Comparison of ENCODE assay signal across 8 cellular contexts in genomic region chr17:9644910-9645751, GRCh38. TPM values are rescaled to one million over a fixed set of nuclear protein-coding genes. Genes with fewer than 3 reads are reported as not detected.
DNase-seq lines count a peak whose midpoint lies in the region; ATAC-seq, FAIRE-seq and TF ChIP-seq lines count a peak whose summit lies in the region.

Gene USP43 (plus strand): TSS chr17:9645517. CDS start chr17:9645633, 116 bp downstream.

- no peaks in the 10 kb centered on the region for H3K36me3 Mint-ChIP-seq in activated T-cell treated with anti-CD3 and anti-CD28 coated beads, Interleukin-2, amount 50 U/mL, for 72 hours (ENCODE audit: insufficient read depth in 2 of 2)

- no peaks in the 10 kb centered on the region for H3K36me3 ChIP-seq in cardiac muscle cell
- H3K36me3 ChIP-seq in psoas muscle (ENCODE audit: insufficient read depth in 1 of 2, low read depth in 1 of 2): no peaks in the 10 kb centered on the region

- H3K4me1 Mint-ChIP-seq in activated T-cell treated with anti-CD3 and anti-CD28 coated beads, Interleukin-2, amount 50 U/mL, for 72 hours (ENCODE audit: low read depth): peaks cover 21% of the 10 kb centered on the region

- TF ChIP-seq CTCF in cardiac muscle cell (IDR thresholded peaks at IDR 0.05; ENCODE audit: low read depth, low read length) (no peak), psoas muscle (IDR thresholded peaks at IDR 0.05) (no peak), D721Med (IDR thresholded peaks at IDR 0.05; ENCODE audit: insufficient read depth, missing control alignments) (no peak)

- H3K27me3 Mint-ChIP-seq in activated T-cell treated with anti-CD3 and anti-CD28 coated beads, Interleukin-2, amount 50 U/mL, for 72 hours (ENCODE audit: low read depth): peaks cover 67% of the 10 kb centered on the region

- intact Hi-C loops in psoas muscle (cut with DNase I): no loop called here

- H3K4me1 ChIP-seq in cardiac muscle cell (ENCODE audit: low read depth) (no peaks in the 10 kb centered on the region), psoas muscle (peaks cover 3% of the 10 kb centered on the region)

- H3K27ac ChIP-seq in cardiac muscle cell (no peak within 1 kb of the TSS), psoas muscle (no peak within 1 kb of the TSS)

- H3K27ac Mint-ChIP-seq in activated T-cell treated with anti-CD3 and anti-CD28 coated beads, Interleukin-2, amount 50 U/mL, for 72 hours: peak within 1 kb of the TSS; percentile 1

- H3K4me3 ChIP-seq in cardiac muscle cell: peak within 1 kb of the TSS; percentile 66
- H3K4me3 ChIP-seq in psoas muscle: peak within 1 kb of the TSS; percentile 61

- DNase-seq in SKM-1 treated with dmso at 0.1 percent for 144 hours (lab: John Stamatoyannopoulos, UW; ENCODE audit: unreplicated experiment): peak; percentile 9
- DNase-seq in SKM-1 (lab: John Stamatoyannopoulos, UW; ENCODE audit: unreplicated experiment): no peak
- DNase-seq in NCI-H1105 (lab: John Stamatoyannopoulos, UW): peak; percentile 75
- peak; percentile 30 to 39 for DNase-seq in activated T-cell treated with anti-CD3 and anti-CD28 coated beads, Interleukin-2, amount 50 U/mL, for 72 hours
- peak; percentile 23 to 59 for DNase-seq in cardiac muscle cell (ENCODE audit: low read depth in 1 of 2, low spot score in 1 of 2)
- DNase-seq in psoas muscle: peak in 1 of 2 donors; percentile 15
- no peak for DNase-seq in D721Med (ENCODE audit: insufficient read length, low spot score)
- no peak for DNase-seq in Ammon's horn (ENCODE audit: low spot score)

- 0 to 1% (median 1%) methylated on average over 40 to 72 of the region's 72 CpGs for WGBS in psoas muscle, 3 donors

- H3K9me3 Mint-ChIP-seq in activated T-cell treated with anti-CD3 and anti-CD28 coated beads, Interleukin-2, amount 50 U/mL, for 72 hours: no peaks in the 10 kb centered on the region

- no peak for FAIRE-seq in D721Med (lab: Jason Lieb, UNC)

- ATAC-seq in activated T-cell treated with anti-CD3 and anti-CD28 coated beads, Interleukin-2, amount 50 U/mL, for 72 hours (replicated peaks in 1 of 2): peak; percentile 67 to 70
- no peak for ATAC-seq in psoas muscle

- H3K9me3 ChIP-seq in cardiac muscle cell (ENCODE audit: low read depth) (no peaks in the 10 kb centered on the region), psoas muscle (no peaks in the 10 kb centered on the region)

- H3K4me3 Mint-ChIP-seq in activated T-cell treated with anti-CD3 and anti-CD28 coated beads, Interleukin-2, amount 50 U/mL, for 72 hours: peak within 1 kb of the TSS; percentile 84 to 88

- peaks cover 15% of the 10 kb centered on the region for H3K27me3 ChIP-seq in cardiac muscle cell
- H3K27me3 ChIP-seq in psoas muscle (ENCODE audit: insufficient read depth in 3 of 3, low read length in 2 of 3): peaks cover 7 to 71% (median 17%) of the 10 kb centered on the region in 3 donors

RNA-seq across cellular contexts. Expression of gene USP43, which starts in this region (rescaled TPM):
- total RNA-seq in activated T-cell treated with anti-CD3 and anti-CD28 coated beads, Interleukin-2, amount 50 U/mL, for 72 hours: 1 to 10 TPM in 1 of 2 donors, under 1 TPM in 1; 0.50 to 1.6 TPM
- total RNA-seq in cardiac muscle cell (1.2 and 2.8 TPM in 2 replicates), psoas muscle (under 1 TPM in 1 of 4 donors, not detected in 3; 0.06 TPM)
- polyA plus RNA-seq in cardiac muscle cell (1.7 and 1.8 TPM in 2 replicates), psoas muscle (under 1 TPM in 2 of 3 donors, not detected in 1; 0.01 to 0.04 TPM)

Comparison
In these comparisons a context has a peak if more than half of its experiments do, and no peak if none do; other contexts are left out.
1. DNase-seq: peak in SKM-1 treated with dmso at 0.1 percent for 144 hours (single experiment), NCI-H1105 (single experiment), activated T-cell treated with anti-CD3 and anti-CD28 coated beads, Interleukin-2, amount 50 U/mL, for 72 hours (2 of 2) and cardiac muscle cell (2 of 2); none in SKM-1 (single experiment), D721Med (single experiment) and Ammon's horn (single experiment).
2. ATAC-seq: peak in activated T-cell treated with anti-CD3 and anti-CD28 coated beads, Interleukin-2, amount 50 U/mL, for 72 hours (2 of 2); none in psoas muscle (0 of 4).